In the genomic region with DNA sequence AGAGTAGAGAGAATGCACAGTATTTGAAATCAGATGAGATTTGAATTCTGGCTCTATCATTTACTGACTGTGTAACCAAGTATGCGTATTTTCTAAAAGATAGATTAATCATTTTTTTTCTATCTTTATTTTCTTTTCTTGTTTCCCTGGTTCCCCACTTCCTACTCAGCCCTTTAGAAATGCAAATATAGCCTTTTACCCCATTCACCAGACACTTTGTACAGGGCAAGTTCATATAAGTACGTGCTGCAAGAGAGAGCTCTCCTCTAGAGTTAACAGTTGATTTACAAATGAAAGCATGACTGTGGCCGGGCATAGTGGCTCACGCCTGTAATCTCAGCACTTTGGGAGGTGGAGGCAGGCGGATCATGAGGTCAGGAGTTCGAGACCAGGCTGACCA, we compare ENCODE assay signal across 25 cellular contexts. TPM values are rescaled to one million over a fixed set of nuclear protein-coding genes. Genes with fewer than 3 reads are reported as not detected.
"Had no signal": no experiment of that assay in that cellular context is flagged by ENCODE, and none has a peak within 500 bp of the region (broad histone marks: within the 10 kb centered on the region; RNA-seq: fewer than 3 reads in every experiment).

No MANE protein-coding gene starts in this region.

- ATAC-seq: Panc1, PC-3 had no signal

- H3K4me2 ChIP-seq: SK-N-SH had no signal

- H3K36me3 ChIP-seq: MG63 had no signal

- H3K9me3 ChIP-seq: MG63, SK-N-SH had no signal

- H3K27ac ChIP-seq: RWPE1 had no signal

- H3K4me3 ChIP-seq: MG63 had no signal

- H3K9ac ChIP-seq: SK-N-SH had no signal

- DNase-seq: IMR-90, Karpas-422, KG1, MG63, NCI-H1092, NCI-H1105 treated with DMSO at 0.1 percent for 48 hours, NCI-H1436, NCI-H187, NCI-H2029, NCI-H2081 treated with DMSO at 0.1 percent for 48 hours, NCI-H2171, NCI-H226, NCI-H446, NCI-H510A, NCI-H524 treated with DMSO at 0.1 percent for 48 hours, NCI-H69, NCI-H774, PC-3, SHP77, SK-N-SH, SW 1271 had no signal

- H3K9me2 ChIP-seq: SK-N-SH had no signal

- H3K27me3 ChIP-seq: MG63 had no signal

RNA-seq across cellular contexts. Expression of a gene that starts 17.8 kb away (rescaled TPM):
- total RNA-seq: PC-3 had no signal

RNA-seq across cellular contexts. Expression of a gene that starts 19.6 kb away (rescaled TPM):
- total RNA-seq: HT-29, IMR-90, PC-3, SK-MEL-5 had no signal
